ENCODE assay signal across 8 cellular contexts in the genomic region with DNA sequence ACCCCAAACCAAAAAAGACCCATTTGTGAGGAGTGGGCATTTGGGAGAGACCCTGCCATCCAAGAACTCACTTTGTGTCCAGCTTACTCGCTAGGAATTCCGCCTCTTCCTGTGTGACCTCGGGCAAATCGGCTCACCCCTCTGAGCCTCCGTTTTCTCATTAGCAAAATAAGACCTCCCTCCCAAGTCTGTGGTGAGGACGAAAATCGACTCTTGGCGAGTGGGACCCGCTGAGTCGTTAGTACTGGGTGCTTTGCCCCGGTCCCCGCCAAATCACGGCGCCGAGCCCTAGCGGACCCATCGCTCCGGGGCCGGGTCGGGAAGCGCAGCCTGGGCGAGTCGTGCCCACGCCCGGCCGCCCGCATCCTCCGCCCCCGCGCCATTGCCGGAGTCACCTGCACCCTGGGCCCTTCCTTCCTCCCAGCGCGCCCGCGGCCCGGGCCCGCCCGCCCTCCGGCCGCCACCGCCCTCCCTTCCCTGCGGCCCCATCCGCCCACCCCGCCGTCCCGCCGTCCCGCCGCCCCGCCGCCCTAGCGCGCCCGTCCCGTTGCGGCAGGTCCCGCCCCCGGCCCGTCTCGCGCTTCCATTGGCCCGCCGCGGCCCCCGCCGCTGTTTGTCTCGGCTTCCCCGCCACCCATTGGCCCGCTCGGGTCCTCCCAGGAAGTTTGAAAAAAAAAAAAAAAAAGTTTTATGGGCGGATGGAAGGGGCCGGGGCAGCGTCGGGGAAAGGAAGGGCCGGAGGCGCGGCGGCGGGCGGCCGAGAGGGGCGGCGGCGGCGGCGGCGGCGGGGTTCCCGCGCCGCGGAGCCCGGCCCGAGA. TPM values are rescaled to one million over a fixed set of nuclear protein-coding genes. Genes with fewer than 3 reads are reported as not detected.
DNase-seq lines count a peak whose midpoint lies in the region; ATAC-seq, FAIRE-seq and TF ChIP-seq lines count a peak whose summit lies in the region.

No MANE protein-coding gene starts in this region.

- peaks cover 15% of the 10 kb centered on the region for H3K23me2 ChIP-seq in H1 (ENCODE audit: low read depth, low read length)

- peak overlapping the region; percentile 65 to 88 (median 69); a peak in 6 of 7 replicates for H3K9ac ChIP-seq in H1 (replicated peaks in 1 of 4; ENCODE audit: extremely low read depth in 1 of 4, low read depth in 3 of 4, low read length in 3 of 4)
- peak overlapping the region; percentile 98 for H3K9ac ChIP-seq in mesendoderm (ENCODE audit: low read length)

- H4K5ac ChIP-seq in H1 (ENCODE audit: insufficient read length, low read depth, low read length) (peak overlapping the region; percentile 73), mesendoderm (ENCODE audit: low read length) (no peak overlapping the region)

- H2BK15ac ChIP-seq in H1 (ENCODE audit: low read length): no peak overlapping the region
- no peak overlapping the region for H2BK15ac ChIP-seq in mesendoderm (replicated peaks; ENCODE audit: low read depth)

- no peak overlapping the region for H3K23ac ChIP-seq in H1 (ENCODE audit: insufficient read length)
- H3K23ac ChIP-seq in mesendoderm (ENCODE audit: low read length): peak overlapping the region; percentile 56

- peak overlapping the region; percentile 70; the same call in 1 of the 2 replicates for H2BK12ac ChIP-seq in H1 (ENCODE audit: low read depth, low read length)

- ATAC-seq in GM19035 (IDR thresholded peaks at IDR 0.05; ENCODE audit: unreplicated experiment) (peak; percentile 66), HG03457 (IDR thresholded peaks at IDR 0.05; ENCODE audit: unreplicated experiment) (peak; percentile 36)

- WGBS in H1 (ENCODE audit: extremely low coverage in 1 of 2, insufficient coverage in 1 of 2, insufficient read length in 1 of 2, insufficient replicate concordance in 2 of 2, low coverage in 1 of 2, low lambda C conversion rate in 2 of 2, missing lambda C conversion rate in 1 of 2), 2 experiments: 2% methylated on average over 11 of the region's 94 CpGs; no CpG with 5 or more reads in 1 of the 2 experiments
- WGBS in mesendoderm (ENCODE audit: extremely low coverage, insufficient coverage, low lambda C conversion rate): no CpG with 5 or more reads among the region's 94 CpGs

- H3K79me2 ChIP-seq in H1 (ENCODE audit: control insufficient read depth in 1 of 2, insufficient read depth in 2 of 2, low read length in 2 of 2): peaks cover 0 to 3% of the 10 kb centered on the region in 2 experiments; a peak in 1 of 4 replicates
- peaks cover 4% of the 10 kb centered on the region for H3K79me2 ChIP-seq in mesendoderm (ENCODE audit: control insufficient read depth, insufficient read depth, low read length)

- H2BK120ac ChIP-seq in H1 (replicated peaks; ENCODE audit: low read depth, low read length) (no peak overlapping the region), mesendoderm (ENCODE audit: low read depth, low read length) (peak overlapping the region; percentile 74)

- H2AK5ac ChIP-seq in H1 (ENCODE audit: low read depth, low read length) (no peak overlapping the region), mesendoderm (ENCODE audit: low read length) (peak overlapping the region; percentile 12)

- H3K4me3 ChIP-seq in H1 (ENCODE audit: extremely low read depth in 1 of 4, insufficient read depth in 2 of 4, low read depth in 3 of 4, low read length in 4 of 4): peak overlapping the region; percentile 72 to 93 (median 86)
- H3K4me3 ChIP-seq in mesendoderm (ENCODE audit: low read length): peak overlapping the region; percentile 79

- H3K4me2 ChIP-seq in H1 (ENCODE audit: insufficient read depth in 1 of 2, low read depth in 2 of 2, low read length in 2 of 2): peak overlapping the region; percentile 93 to 99
- H3K4me2 ChIP-seq in mesendoderm (ENCODE audit: low read length): peak overlapping the region; percentile 75

- no peak for TF ChIP-seq CTCF in H1 (IDR thresholded peaks at IDR 0.05; ENCODE audit: control extremely low read depth in 1 of 3, insufficient read depth in 1 of 3, low read depth in 1 of 3, low read length in 3 of 3)

- H3K36me3 ChIP-seq in H1 (ENCODE audit: control insufficient read depth in 2 of 4, insufficient read depth in 4 of 4, low read length in 3 of 4) (no peaks in the 10 kb centered on the region), mesendoderm (ENCODE audit: control insufficient read depth, insufficient read depth, low read length) (no peaks in the 10 kb centered on the region)

- H3K56ac ChIP-seq in H1 (replicated peaks; ENCODE audit: insufficient read length, low read depth, low read length) (peak overlapping the region; percentile 64), mesendoderm (ENCODE audit: low read length) (peak overlapping the region; percentile 99)

- H3K27me3 ChIP-seq in H1 (replicated peaks in 1 of 4; ENCODE audit: control insufficient read depth in 3 of 4, extremely low read depth in 1 of 4, insufficient read depth in 3 of 4, low read length in 3 of 4) (peaks cover 0 to 21% (median 15%) of the 10 kb centered on the region in 4 experiments; a peak in 5 of 7 replicates), mesendoderm (ENCODE audit: insufficient read depth, low read length, poor library complexity) (no peaks in the 10 kb centered on the region)

- no peak overlapping the region for H4K8ac ChIP-seq in H1 (ENCODE audit: extremely low read depth, insufficient read depth, low read length)
- no peak overlapping the region for H4K8ac ChIP-seq in mesendoderm (ENCODE audit: low read depth, low read length)

- no peak overlapping the region for H3K14ac ChIP-seq in H1 (ENCODE audit: insufficient read length)

- 0 out of 2 replicates have a peak overlapping the region, but pooled peaks have one; percentile 76 for H2AFZ ChIP-seq in H1 (ENCODE audit: low read length)

- TF ChIP-seq POLR2A in H1 (IDR thresholded peaks at IDR 0.05; ENCODE audit: control extremely low read depth in 1 of 2, low read depth in 2 of 2, low read length in 2 of 2): no peak; a peak in 1 of 3 replicates

- H4K20me1 ChIP-seq in H1 (replicated peaks in 1 of 2; ENCODE audit: control insufficient read depth in 1 of 2, insufficient read depth in 2 of 2, low read length in 2 of 2): peaks cover 13 to 25% of the 10 kb centered on the region in 2 experiments

- H3K4me1 ChIP-seq in H1 (replicated peaks in 1 of 4; ENCODE audit: control insufficient read depth in 3 of 4, insufficient read depth in 4 of 4, low read length in 3 of 4): peaks cover 0 to 21% (median 7%) of the 10 kb centered on the region in 4 experiments; a peak in 6 of 7 replicates
- peaks cover 7% of the 10 kb centered on the region for H3K4me1 ChIP-seq in mesendoderm (ENCODE audit: control insufficient read depth, low read depth, low read length)

- H3K27ac ChIP-seq in H1 (ENCODE audit: low read depth, low read length) (peak overlapping the region; percentile 77; the same call in 1 of the 2 replicates), mesendoderm (ENCODE audit: low read depth, low read length) (peak overlapping the region; percentile 84)

- DNase-seq in AG08396 (ENCODE audit: low spot score) (peak; percentile 94), NOMO-1 treated with DMSO at 0.1 percent for 48 hours (lab: John Stamatoyannopoulos, UW; ENCODE audit: unreplicated experiment) (peak; percentile 73), H1 (ENCODE audit: low read depth in 1 of 2, low spot score in 2 of 2) (peak in 1 of 2 experiments; percentile 87), mesendoderm (peak; percentile 92)
- peak; percentile 49 for DNase-seq in activated CD8-positive, alpha-beta memory T cell treated with anti-CD3 and anti-CD28 coated beads, Interleukin-2, amount 50 U/mL, for 1 hour (ENCODE audit: extremely low read depth)
- DNase-seq in stimulated activated CD8-positive, alpha-beta memory T cell treated with anti-CD3 and anti-CD28 coated beads, Interleukin-12 subunit alpha, Interleukin-12 subunit beta, amount 100 ng/mL, for 1 hour (ENCODE audit: low read depth): peak; percentile 82

- no peak for TF ChIP-seq EP300 in H1 (IDR thresholded peaks at IDR 0.05; ENCODE audit: borderline replicate concordance in 1 of 2, low read depth in 2 of 2, low read length in 2 of 2)

- H3K18ac ChIP-seq in H1 (ENCODE audit: extremely low read depth, low read length) (peak overlapping the region; percentile 78; the same call in 1 of the 2 replicates), mesendoderm (ENCODE audit: low read length) (peak overlapping the region; percentile 98)

- no peak overlapping the region for H2BK20ac ChIP-seq in H1 (ENCODE audit: low read length)

- no peak overlapping the region for H4K91ac ChIP-seq in H1 (replicated peaks; ENCODE audit: insufficient read length, low read length)

- POLR2A ChIA-PET in H1 (lab: Charles Lee; ENCODE audit: partially characterized antibody): interaction anchor here (0.6 to 2.1 kb wide), 6 partner anchors 10 to 59 kb away, joined by 3 to 7 read pairs (median 4); a partner anchor contains a TSS

- H3K79me1 ChIP-seq in H1 (ENCODE audit: low read depth, low read length): peaks cover 2% of the 10 kb centered on the region; the same call in 1 of the 2 replicates
- H3K79me1 ChIP-seq in mesendoderm (ENCODE audit: low read length): peaks cover 10% of the 10 kb centered on the region

- H3K9me3 ChIP-seq in H1 (ENCODE audit: insufficient read depth in 2 of 2, low read depth in 1 of 2, low read length in 1 of 2): no peaks in the 10 kb centered on the region

- no peak for FAIRE-seq in H1 (lab: Jason Lieb, UNC)

- H3K4ac ChIP-seq in H1 (replicated peaks; ENCODE audit: insufficient read length, low read depth, low read length) (peak overlapping the region; percentile 19), mesendoderm (ENCODE audit: low read depth, low read length) (peak overlapping the region; percentile 91)

- TF ChIP-seq RAD21 in H1 (IDR thresholded peaks at IDR 0.05 in 1 of 2, conservative IDR thresholded peaks at IDR 0.05 in 1 of 2; ENCODE audit: low read depth in 2 of 2, low read length in 2 of 2): no peak

- CTCF ChIA-PET in H1 (lab: Charles Lee; ENCODE audit: partially characterized antibody): interaction anchor here (0.9 to 1.5 kb wide), 2 partner anchors 11 to 102 kb away, joined by 3 read pairs; no protein-coding TSS in a partner anchor

- H2BK5ac ChIP-seq in H1 (ENCODE audit: low read depth, low read length) (peak overlapping the region; percentile 91; the same call in 1 of the 2 replicates), mesendoderm (ENCODE audit: low read length) (no peak overlapping the region)

RNA-seq across cellular contexts. Expression of a gene that starts 48.9 kb away (rescaled TPM):
- total RNA-seq in H1 (2021; fragmentation: NEBNext Ultra II Directional; extraction: Animal tissue kit (Norgen Biotek cat#: 25700)): 27.3 and 29.1 TPM in 2 replicates
- 18.2 and 36.0 TPM in 2 replicates for polyA plus RNA-seq in H1 (2011; rRNA removed)
- 27.6 TPM for polyA plus RNA-seq in H1 (2011; cell fraction: cytosol; rRNA removed)
- polyA plus RNA-seq in H1 (2011; cell fraction: nucleus; rRNA removed): 40.4 TPM
- 23.3 to 41.8 TPM (median 38.0 TPM) in 4 replicates for polyA plus RNA-seq in H1 (2012, experiment 1 of 2)
- polyA plus RNA-seq in H1 (2012, experiment 2 of 2): 19.8 TPM
- polyA plus RNA-seq in H1 (2013, experiment 1 of 2): 27.4 TPM
- 25.9 TPM for polyA plus RNA-seq in H1 (2013, experiment 2 of 2)
- 43.1 and 47.6 TPM in 2 replicates for polyA minus RNA-seq in H1 (2011; rRNA and poly(A)+ RNA removed)
- polyA minus RNA-seq in H1 (2011; cell fraction: cytosol; rRNA and poly(A)+ RNA removed): 28.8 TPM
- 20.8 TPM for polyA minus RNA-seq in H1 (2011; cell fraction: nucleus; rRNA and poly(A)+ RNA removed)
- polyA plus RNA-seq in mesendoderm (2013, experiment 1 of 2): 23.7 TPM
- 25.5 TPM for polyA plus RNA-seq in mesendoderm (2013, experiment 2 of 2)

RNA-seq across cellular contexts. Expression of a gene that starts 59.6 kb away (rescaled TPM):
- total RNA-seq in H1 (2021; fragmentation: NEBNext Ultra II Directional; extraction: Animal tissue kit (Norgen Biotek cat#: 25700)): 26.7 and 28.3 TPM in 2 replicates
- polyA plus RNA-seq in H1 (2011; rRNA removed): 25.3 TPM in 2 replicates
- polyA plus RNA-seq in H1 (2011; cell fraction: cytosol; rRNA removed): 40.9 TPM
- 43.6 TPM for polyA plus RNA-seq in H1 (2011; cell fraction: nucleus; rRNA removed)
- 19.3 to 37.0 TPM (median 34.3 TPM) in 4 replicates for polyA plus RNA-seq in H1 (2012, experiment 1 of 2)
- 27.9 TPM for polyA plus RNA-seq in H1 (2012, experiment 2 of 2)
- 27.9 TPM for polyA plus RNA-seq in H1 (2013, experiment 1 of 2)
- 24.0 TPM for polyA plus RNA-seq in H1 (2013, experiment 2 of 2)
- 8.3 and 9.6 TPM in 2 replicates for polyA minus RNA-seq in H1 (2011; rRNA and poly(A)+ RNA removed)
- polyA minus RNA-seq in H1 (2011; cell fraction: cytosol; rRNA and poly(A)+ RNA removed): 8.8 TPM
- 16.7 TPM for polyA minus RNA-seq in H1 (2011; cell fraction: nucleus; rRNA and poly(A)+ RNA removed)
- polyA plus RNA-seq in mesendoderm (2013, experiment 1 of 2): 36.8 TPM
- polyA plus RNA-seq in mesendoderm (2013, experiment 2 of 2): 36.3 TPM
